In genomic region chr9:14992025-14992424, GRCh38 we compare ENCODE assay signal across 10 cellular contexts.
DNase-seq lines count a peak whose midpoint lies in the region; ATAC-seq and TF ChIP-seq lines count a peak whose summit lies in the region.
"Had no signal": no experiment of that assay in that cellular context is flagged by ENCODE, and none has a peak within 500 bp of the region (broad histone marks: within the 10 kb centered on the region; RNA-seq: fewer than 3 reads in every experiment).

No MANE protein-coding gene starts in this region.

- H4K20me1 ChIP-seq in osteoblast (ENCODE audit: insufficient read depth, low read length) = no peaks in the 10 kb centered on the region

- no peak overlapping the region for H3K27ac ChIP-seq in osteoblast (ENCODE audit: low read depth, low read length)
- H3K27ac ChIP-seq: vagina had no signal

- H3K4me3 Mint-ChIP-seq in activated T-helper 17 cell treated with anti-CD3 and anti-CD28 coated beads, Interleukin-2, amount 50 U/mL, for 72 hours = peak overlapping the region; percentile 81

- H3K27ac Mint-ChIP-seq in activated T-helper 17 cell treated with anti-CD3 and anti-CD28 coated beads, Interleukin-2, amount 50 U/mL, for 72 hours = no peak overlapping the region

- H3K4me1 ChIP-seq in osteoblast (ENCODE audit: insufficient read depth, low read length) = peaks cover 3% of the 10 kb centered on the region

- no peak overlapping the region for H2AFZ ChIP-seq in osteoblast (ENCODE audit: low read length)

- no peaks in the 10 kb centered on the region for H3K36me3 ChIP-seq in osteoblast (ENCODE audit: insufficient read depth, low read length)
- H3K36me3 ChIP-seq: vagina had no signal

- no peaks in the 10 kb centered on the region for H3K27me3 Mint-ChIP-seq in activated T-helper 17 cell treated with anti-CD3 and anti-CD28 coated beads, Interleukin-2, amount 50 U/mL, for 72 hours

- peak overlapping the region; percentile 86 for H3K4me2 ChIP-seq in osteoblast (ENCODE audit: insufficient read depth, low read length)

- no peaks in the 10 kb centered on the region for H3K9me3 ChIP-seq in osteoblast (ENCODE audit: low read depth, low read length)
- H3K9me3 ChIP-seq: vagina had no signal

- H3K9me3 Mint-ChIP-seq in activated T-helper 17 cell treated with anti-CD3 and anti-CD28 coated beads, Interleukin-2, amount 50 U/mL, for 72 hours = no peaks in the 10 kb centered on the region

- no peak for TF ChIP-seq CTCF in osteoblast (IDR thresholded peaks at IDR 0.05; ENCODE audit: extremely low read depth, low read depth, low read length)

- ATAC-seq in activated T-helper 17 cell treated with anti-CD3 and anti-CD28 coated beads, Interleukin-2, amount 50 U/mL, for 72 hours (replicated peaks) = no peak
- ATAC-seq in HG02623 (IDR thresholded peaks at IDR 0.05; ENCODE audit: unreplicated experiment) = no peak

- no peak overlapping the region for H3K4me3 ChIP-seq in osteoblast (ENCODE audit: insufficient read depth, low read length)

- H3K36me3 Mint-ChIP-seq in activated T-helper 17 cell treated with anti-CD3 and anti-CD28 coated beads, Interleukin-2, amount 50 U/mL, for 72 hours (ENCODE audit: low read depth) = no peaks in the 10 kb centered on the region

- H3K79me2 ChIP-seq in osteoblast (ENCODE audit: insufficient read depth, low read length) = no peaks in the 10 kb centered on the region

- no peaks in the 10 kb centered on the region for H3K27me3 ChIP-seq in osteoblast (ENCODE audit: insufficient read depth, low read length)
- H3K27me3 ChIP-seq: vagina had no signal

- peaks cover 20% of the 10 kb centered on the region for H3K4me1 Mint-ChIP-seq in activated T-helper 17 cell treated with anti-CD3 and anti-CD28 coated beads, Interleukin-2, amount 50 U/mL, for 72 hours

- DNase-seq in NCI-H510A treated with DMSO at 0.1 percent for 48 hours (lab: John Stamatoyannopoulos, UW) (peak; percentile 34), NCI-H510A (lab: John Stamatoyannopoulos, UW) (no peak), M059J (ENCODE audit: low read depth) (peak; percentile 5), osteoblast (ENCODE audit: insufficient read length, low spot score, missing footprints) (no peak), NCI-H2029 treated with DMSO at 0.1 percent for 48 hours (lab: John Stamatoyannopoulos, UW) (no peak)
- no peak for DNase-seq in stimulated activated CD4-positive, alpha-beta T cell treated with anti-CD3 and anti-CD28 coated beads, Interleukin-1b, Interleukin-23, amount 100 ng/mL, for 48 hours
- DNase-seq: anterior cingulate cortex had no signal

Comparison
In these comparisons a context has a peak if more than half of its experiments do, and no peak if none do; other contexts are left out.
1. DNase-seq: peak in NCI-H510A treated with DMSO at 0.1 percent for 48 hours (single experiment) and M059J (single experiment); none in NCI-H510A (single experiment), osteoblast (single experiment), stimulated activated CD4-positive, alpha-beta T cell treated with anti-CD3 and anti-CD28 coated beads, Interleukin-1b, Interleukin-23, amount 100 ng/mL, for 48 hours (single experiment) and NCI-H2029 treated with DMSO at 0.1 percent for 48 hours (single experiment).